Comparison of ENCODE assay signal across 19 cellular contexts in the genomic region with DNA sequence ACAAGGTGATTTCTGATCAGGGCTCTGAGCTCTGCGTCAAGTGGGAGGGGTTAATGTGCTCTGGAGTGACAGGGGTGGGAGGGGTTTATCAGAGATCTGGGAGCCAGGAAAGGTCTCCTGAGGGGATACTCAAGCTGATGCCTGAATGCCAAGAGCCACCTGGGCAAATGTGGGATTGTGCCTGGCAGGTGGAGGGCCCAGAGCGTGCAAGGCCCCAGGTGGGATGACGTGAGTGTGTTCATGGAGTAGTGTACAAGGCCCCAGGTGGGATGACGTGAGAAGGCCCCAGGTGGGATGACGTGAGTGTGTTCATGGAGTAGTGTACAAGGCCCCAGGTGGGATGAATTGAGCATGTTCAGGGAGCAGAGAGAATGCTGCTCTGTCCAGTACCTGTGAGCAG.
DNase-seq lines count a peak whose midpoint lies in the region; ATAC-seq lines count a peak whose summit lies in the region.
"Had no signal": no experiment of that assay in that cellular context is flagged by ENCODE, and none has a peak within 500 bp of the region (broad histone marks: within the 10 kb centered on the region; RNA-seq: fewer than 3 reads in every experiment).

No MANE protein-coding gene starts in this region.

- H3K36me3 Mint-ChIP-seq in activated naive CD8-positive, alpha-beta T cell treated with anti-CD3 and anti-CD28 coated beads for 36 hours = no peaks in the 10 kb centered on the region

- ATAC-seq in left ventricle myocardium superior (no peak), HG02763 (IDR thresholded peaks at IDR 0.05; ENCODE audit: unreplicated experiment) (no peak)
- ATAC-seq: Right ventricle myocardium inferior, T-helper 17 cell had no signal

- intact Hi-C loops in cardiac septum (cut with DNase I) (no loop called here), left ventricle myocardium superior (cut with micrococcal nuclease) (no loop called here)

- no peaks in the 10 kb centered on the region for H3K27me3 Mint-ChIP-seq in activated naive CD8-positive, alpha-beta T cell treated with anti-CD3 and anti-CD28 coated beads for 36 hours

- H3K4me1 Mint-ChIP-seq in activated naive CD8-positive, alpha-beta T cell treated with anti-CD3 and anti-CD28 coated beads for 36 hours = no peaks in the 10 kb centered on the region
- H3K4me1 Mint-ChIP-seq: T-helper 17 cell had no signal

- DNase-seq in cardiac septum (ENCODE audit: low spot score) = peak; percentile 44
- no peak for DNase-seq in left ventricle myocardium superior
- peak; percentile 88 for DNase-seq in NCI-H2171 (lab: John Stamatoyannopoulos, UW)
- peak; percentile 67 for DNase-seq in mesenteric fat pad (ENCODE audit: low spot score)
- DNase-seq in dedifferentiated amniotic fluid mesenchymal stem cell (ENCODE audit: extremely low spot score) = no peak
- no peak for DNase-seq in activated naive CD8-positive, alpha-beta T cell treated with anti-CD3 and anti-CD28 coated beads for 36 hours
- DNase-seq: ACHN, C1 segment of cervical spinal cord, DND-41, H7, MM.1S, NCI-H1105, NCI-H2029, NCI-H226, NCI-H526, Peyer's patch, T-helper 17 cell had no signal

- no peak overlapping the region for H3K27ac Mint-ChIP-seq in activated naive CD8-positive, alpha-beta T cell treated with anti-CD3 and anti-CD28 coated beads for 36 hours
- H3K27ac Mint-ChIP-seq: T-helper 17 cell had no signal

- H3K4me3 Mint-ChIP-seq in activated naive CD8-positive, alpha-beta T cell treated with anti-CD3 and anti-CD28 coated beads for 36 hours = no peak overlapping the region
- H3K4me3 Mint-ChIP-seq: T-helper 17 cell had no signal

- peaks cover 13% of the 10 kb centered on the region for H3K9me3 Mint-ChIP-seq in activated naive CD8-positive, alpha-beta T cell treated with anti-CD3 and anti-CD28 coated beads for 36 hours

Comparison
In these comparisons a context has a peak if more than half of its experiments do, and no peak if none do; other contexts are left out.
1. DNase-seq: peak in cardiac septum (single experiment), NCI-H2171 (single experiment) and mesenteric fat pad (single experiment); none in left ventricle myocardium superior (single experiment), dedifferentiated amniotic fluid mesenchymal stem cell (single experiment) and activated naive CD8-positive, alpha-beta T cell treated with anti-CD3 and anti-CD28 coated beads for 36 hours (single experiment).